Comparison of ENCODE assay signal across 36 cellular contexts in genomic region chr15:78090422-78090821, GRCh38. TPM values are rescaled to one million over a fixed set of nuclear protein-coding genes. Genes with fewer than 3 reads are reported as not detected.
"Had no signal": no experiment of that assay in that cellular context is flagged by ENCODE, and none has a peak within 500 bp of the region (broad histone marks: within the 10 kb centered on the region; RNA-seq: fewer than 3 reads in every experiment).

No MANE protein-coding gene starts in this region.

- H3K27me3 Mint-ChIP-seq: effector memory CD8-positive, alpha-beta T cell had no signal

- H3K9me3 Mint-ChIP-seq: effector memory CD8-positive, alpha-beta T cell; mesothelial cell of epicardium; naive B cell; natural killer cell treated with Interleukin-12 subunit alpha and Interleukin-12 subunit beta and Interleukin-15 and Interleukin-18, amount 100 ng/mL, for 72 hours; neural crest cell; stimulated activated effector memory CD8-positive, alpha-beta T cell treated with anti-CD3 and anti-CD28 coated beads, Interleukin-12 subunit alpha, Interleukin-12 subunit beta, amount 100 ng/mL, for 72 hours; type B pancreatic cell had no signal

- H3K4me1 Mint-ChIP-seq: stimulated activated effector memory CD8-positive, alpha-beta T cell treated with anti-CD3 and anti-CD28 coated beads, Interleukin-12 subunit alpha, Interleukin-12 subunit beta, amount 100 ng/mL, for 72 hours had no signal

- DNase-seq: cortex of kidney; effector memory CD8-positive, alpha-beta T cell; foreskin keratinocyte; heart right ventricle; hippocampal formation; left cardiac atrium; mesenchymal stem cell; mucosa of descending colon; naive B cell; stimulated activated CD4-positive, alpha-beta T cell treated with anti-CD3 and anti-CD28 coated beads, Interleukin-2, amount 100 ng/mL, for 24 hours; stimulated activated CD4-positive, alpha-beta T cell treated with anti-CD3 and anti-CD28 coated beads, Interleukin-4, amount 100 ng/mL, for 24 hours; stimulated activated naive CD8-positive, alpha-beta T cell treated with anti-CD3 and anti-CD28 coated beads, Interleukin-15, Interleukin-2, amounts not matched to agents 100 U/mL and 50 U/mL, for 24 hours; substantia nigra; testis had no signal

- H3K27ac ChIP-seq: foreskin keratinocyte, gastroesophageal sphincter, heart right ventricle, left lung, parathyroid adenoma, prostate gland, right atrium auricular region, sigmoid colon, testis, tibial artery had no signal

- H2AFZ ChIP-seq: parathyroid adenoma had no signal

- H3K36me3 Mint-ChIP-seq: mesothelial cell of epicardium; naive B cell; natural killer cell treated with Interleukin-12 subunit alpha and Interleukin-12 subunit beta and Interleukin-15 and Interleukin-18, amount 100 ng/mL, for 72 hours; stimulated activated effector memory CD8-positive, alpha-beta T cell treated with anti-CD3 and anti-CD28 coated beads, Interleukin-12 subunit alpha, Interleukin-12 subunit beta, amount 100 ng/mL, for 72 hours; type B pancreatic cell had no signal

- H3K9me3 ChIP-seq: gastroesophageal sphincter, heart right ventricle, left lung, mucosa of descending colon, prostate gland, right atrium auricular region, sigmoid colon, testis, tibial artery had no signal

- H3K4me3 Mint-ChIP-seq: effector memory CD8-positive, alpha-beta T cell; mesothelial cell of epicardium; naive B cell; natural killer cell treated with Interleukin-12 subunit alpha and Interleukin-12 subunit beta and Interleukin-15 and Interleukin-18, amount 100 ng/mL, for 72 hours; neural crest cell; stimulated activated effector memory CD8-positive, alpha-beta T cell treated with anti-CD3 and anti-CD28 coated beads, Interleukin-12 subunit alpha, Interleukin-12 subunit beta, amount 100 ng/mL, for 72 hours; type B pancreatic cell had no signal

- H3K4me3 ChIP-seq: gastroesophageal sphincter, heart right ventricle, left lung, mucosa of descending colon, prostate gland, right atrium auricular region, sigmoid colon, testis, tibial artery had no signal

- H3K27me3 ChIP-seq: gastroesophageal sphincter, heart right ventricle, left lung, right atrium auricular region, sigmoid colon, testis, tibial artery had no signal

- FAIRE-seq: endometrium, islet of Langerhans had no signal

- H3K9ac ChIP-seq: parathyroid adenoma had no signal

- H3K4me1 ChIP-seq: foreskin keratinocyte, parathyroid adenoma, prostate gland, testis had no signal

- ATAC-seq: effector memory CD8-positive, alpha-beta T cell; foreskin keratinocyte; gastroesophageal sphincter; heart right ventricle; left cardiac atrium; left lung; mucosa of descending colon; natural killer cell treated with Interleukin-12 subunit alpha and Interleukin-12 subunit beta and Interleukin-15 and Interleukin-18, amount 100 ng/mL, for 72 hours; stimulated activated effector memory CD8-positive, alpha-beta T cell treated with anti-CD3 and anti-CD28 coated beads, Interleukin-12 subunit alpha, Interleukin-12 subunit beta, amount 100 ng/mL, for 72 hours; stimulated activated naive CD8-positive, alpha-beta T cell treated with anti-CD3 and anti-CD28 coated beads, Interleukin-15, Interleukin-2, amounts not matched to agents 100 U/mL and 50 U/mL, for 24 hours had no signal

- H3K36me3 ChIP-seq: gastroesophageal sphincter, heart right ventricle, left lung, prostate gland, right atrium auricular region, sigmoid colon, tibial artery had no signal

- H3K27ac Mint-ChIP-seq: effector memory CD8-positive, alpha-beta T cell; mesothelial cell of epicardium; natural killer cell treated with Interleukin-12 subunit alpha and Interleukin-12 subunit beta and Interleukin-15 and Interleukin-18, amount 100 ng/mL, for 72 hours; stimulated activated effector memory CD8-positive, alpha-beta T cell treated with anti-CD3 and anti-CD28 coated beads, Interleukin-12 subunit alpha, Interleukin-12 subunit beta, amount 100 ng/mL, for 72 hours; type B pancreatic cell had no signal

- H3K79me2 ChIP-seq: parathyroid adenoma had no signal

RNA-seq across cellular contexts. Expression of gene SH2D7, which starts 1.9 kb away (rescaled TPM):
- total RNA-seq: dermis microvascular lymphatic vessel endothelial cell; foreskin keratinocyte; gastroesophageal sphincter; heart right ventricle; kidney epithelial cell; left cardiac atrium; left lung; lower leg skin; lung microvascular endothelial cell; mesothelial cell of epicardium; natural killer cell treated with Interleukin-12 subunit alpha and Interleukin-12 subunit beta and Interleukin-15 and Interleukin-18, amount 100 ng/mL, for 72 hours; neural crest cell; osteoblast; right atrium auricular region; sigmoid colon; skeletal muscle tissue; urinary bladder had no signal
- polyA plus RNA-seq: esophagus, foreskin keratinocyte, heart right ventricle, urinary bladder had no signal
